ENCODE assay signal across 1 cellular context in the genomic region with DNA sequence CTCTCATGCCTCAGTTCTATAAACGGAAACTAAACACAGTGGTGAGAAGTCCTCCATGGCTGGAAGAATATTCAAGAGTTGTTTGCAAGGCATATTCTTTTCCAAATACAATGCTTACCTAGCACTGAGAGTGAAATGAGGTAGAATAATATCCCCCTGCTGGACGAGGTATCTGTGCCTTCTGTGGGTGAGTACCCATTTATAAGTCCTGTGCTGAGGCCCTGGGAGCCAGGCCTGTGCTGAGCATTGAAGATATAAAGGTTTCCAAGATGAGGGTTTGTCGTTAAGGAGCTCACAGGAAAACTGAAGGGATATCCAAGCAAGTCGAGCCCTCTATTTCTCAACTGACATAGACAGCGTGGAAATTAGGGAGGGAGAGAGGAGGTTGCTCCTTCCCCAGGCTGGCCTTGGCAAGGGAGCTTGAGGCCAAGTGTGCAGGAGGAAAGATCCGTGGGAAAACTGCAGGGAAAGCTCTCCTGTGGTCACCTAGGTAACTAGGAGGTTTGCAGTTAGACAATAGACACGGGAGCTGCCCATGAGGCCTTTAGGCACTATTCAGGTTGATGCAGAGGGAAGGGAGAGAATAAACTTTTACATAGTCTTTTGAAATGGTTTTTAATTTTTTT.
TF ChIP-seq lines count a peak whose summit lies in the region.

No MANE protein-coding gene starts in this region.

TF ChIP-seq in H1, 55 proteins besides CTCF, POLR2A, EP300 and RAD21:
- TF ChIP-seq RXRA (IDR thresholded peaks at IDR 0.05; ENCODE audit: insufficient read depth, low read depth, low read length) (no peak), NRF1 (IDR thresholded peaks at IDR 0.05; ENCODE audit: low read depth, low read length) (no peak), ZNF274 (IDR thresholded peaks at IDR 0.05; ENCODE audit: borderline replicate concordance, extremely low read depth, low read length) (no peak), JUND (IDR thresholded peaks at IDR 0.05; ENCODE audit: low read length) (no peak), EGR1 (IDR thresholded peaks at IDR 0.05; ENCODE audit: borderline replicate concordance, low read depth, low read length) (no peak), GABPA (IDR thresholded peaks at IDR 0.05; ENCODE audit: borderline replicate concordance, insufficient read depth, low read length) (no peak), MAX (IDR thresholded peaks at IDR 0.05) (no peak), GTF2F1 (IDR thresholded peaks at IDR 0.05; ENCODE audit: borderline replicate concordance, low read depth, low read length) (no peak), ASH2L (IDR thresholded peaks at IDR 0.05; ENCODE audit: low read length) (no peak)
- TF ChIP-seq, protein P1, sequence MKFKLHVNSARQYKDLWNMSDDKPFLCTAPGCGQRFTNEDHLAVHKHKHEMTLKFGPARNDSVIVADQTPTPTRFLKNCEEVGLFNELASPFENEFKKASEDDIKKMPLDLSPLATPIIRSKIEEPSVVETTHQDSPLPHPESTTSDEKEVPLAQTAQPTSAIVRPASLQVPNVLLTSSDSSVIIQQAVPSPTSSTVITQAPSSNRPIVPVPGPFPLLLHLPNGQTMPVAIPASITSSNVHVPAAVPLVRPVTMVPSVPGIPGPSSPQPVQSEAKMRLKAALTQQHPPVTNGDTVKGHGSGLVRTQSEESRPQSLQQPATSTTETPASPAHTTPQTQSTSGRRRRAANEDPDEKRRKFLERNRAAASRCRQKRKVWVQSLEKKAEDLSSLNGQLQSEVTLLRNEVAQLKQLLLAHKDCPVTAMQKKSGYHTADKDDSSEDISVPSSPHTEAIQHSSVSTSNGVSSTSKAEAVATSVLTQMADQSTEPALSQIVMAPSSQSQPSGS (IDR thresholded peaks at IDR 0.05; ENCODE audit: low read length), result no peak
- TF ChIP-seq, protein P2, sequence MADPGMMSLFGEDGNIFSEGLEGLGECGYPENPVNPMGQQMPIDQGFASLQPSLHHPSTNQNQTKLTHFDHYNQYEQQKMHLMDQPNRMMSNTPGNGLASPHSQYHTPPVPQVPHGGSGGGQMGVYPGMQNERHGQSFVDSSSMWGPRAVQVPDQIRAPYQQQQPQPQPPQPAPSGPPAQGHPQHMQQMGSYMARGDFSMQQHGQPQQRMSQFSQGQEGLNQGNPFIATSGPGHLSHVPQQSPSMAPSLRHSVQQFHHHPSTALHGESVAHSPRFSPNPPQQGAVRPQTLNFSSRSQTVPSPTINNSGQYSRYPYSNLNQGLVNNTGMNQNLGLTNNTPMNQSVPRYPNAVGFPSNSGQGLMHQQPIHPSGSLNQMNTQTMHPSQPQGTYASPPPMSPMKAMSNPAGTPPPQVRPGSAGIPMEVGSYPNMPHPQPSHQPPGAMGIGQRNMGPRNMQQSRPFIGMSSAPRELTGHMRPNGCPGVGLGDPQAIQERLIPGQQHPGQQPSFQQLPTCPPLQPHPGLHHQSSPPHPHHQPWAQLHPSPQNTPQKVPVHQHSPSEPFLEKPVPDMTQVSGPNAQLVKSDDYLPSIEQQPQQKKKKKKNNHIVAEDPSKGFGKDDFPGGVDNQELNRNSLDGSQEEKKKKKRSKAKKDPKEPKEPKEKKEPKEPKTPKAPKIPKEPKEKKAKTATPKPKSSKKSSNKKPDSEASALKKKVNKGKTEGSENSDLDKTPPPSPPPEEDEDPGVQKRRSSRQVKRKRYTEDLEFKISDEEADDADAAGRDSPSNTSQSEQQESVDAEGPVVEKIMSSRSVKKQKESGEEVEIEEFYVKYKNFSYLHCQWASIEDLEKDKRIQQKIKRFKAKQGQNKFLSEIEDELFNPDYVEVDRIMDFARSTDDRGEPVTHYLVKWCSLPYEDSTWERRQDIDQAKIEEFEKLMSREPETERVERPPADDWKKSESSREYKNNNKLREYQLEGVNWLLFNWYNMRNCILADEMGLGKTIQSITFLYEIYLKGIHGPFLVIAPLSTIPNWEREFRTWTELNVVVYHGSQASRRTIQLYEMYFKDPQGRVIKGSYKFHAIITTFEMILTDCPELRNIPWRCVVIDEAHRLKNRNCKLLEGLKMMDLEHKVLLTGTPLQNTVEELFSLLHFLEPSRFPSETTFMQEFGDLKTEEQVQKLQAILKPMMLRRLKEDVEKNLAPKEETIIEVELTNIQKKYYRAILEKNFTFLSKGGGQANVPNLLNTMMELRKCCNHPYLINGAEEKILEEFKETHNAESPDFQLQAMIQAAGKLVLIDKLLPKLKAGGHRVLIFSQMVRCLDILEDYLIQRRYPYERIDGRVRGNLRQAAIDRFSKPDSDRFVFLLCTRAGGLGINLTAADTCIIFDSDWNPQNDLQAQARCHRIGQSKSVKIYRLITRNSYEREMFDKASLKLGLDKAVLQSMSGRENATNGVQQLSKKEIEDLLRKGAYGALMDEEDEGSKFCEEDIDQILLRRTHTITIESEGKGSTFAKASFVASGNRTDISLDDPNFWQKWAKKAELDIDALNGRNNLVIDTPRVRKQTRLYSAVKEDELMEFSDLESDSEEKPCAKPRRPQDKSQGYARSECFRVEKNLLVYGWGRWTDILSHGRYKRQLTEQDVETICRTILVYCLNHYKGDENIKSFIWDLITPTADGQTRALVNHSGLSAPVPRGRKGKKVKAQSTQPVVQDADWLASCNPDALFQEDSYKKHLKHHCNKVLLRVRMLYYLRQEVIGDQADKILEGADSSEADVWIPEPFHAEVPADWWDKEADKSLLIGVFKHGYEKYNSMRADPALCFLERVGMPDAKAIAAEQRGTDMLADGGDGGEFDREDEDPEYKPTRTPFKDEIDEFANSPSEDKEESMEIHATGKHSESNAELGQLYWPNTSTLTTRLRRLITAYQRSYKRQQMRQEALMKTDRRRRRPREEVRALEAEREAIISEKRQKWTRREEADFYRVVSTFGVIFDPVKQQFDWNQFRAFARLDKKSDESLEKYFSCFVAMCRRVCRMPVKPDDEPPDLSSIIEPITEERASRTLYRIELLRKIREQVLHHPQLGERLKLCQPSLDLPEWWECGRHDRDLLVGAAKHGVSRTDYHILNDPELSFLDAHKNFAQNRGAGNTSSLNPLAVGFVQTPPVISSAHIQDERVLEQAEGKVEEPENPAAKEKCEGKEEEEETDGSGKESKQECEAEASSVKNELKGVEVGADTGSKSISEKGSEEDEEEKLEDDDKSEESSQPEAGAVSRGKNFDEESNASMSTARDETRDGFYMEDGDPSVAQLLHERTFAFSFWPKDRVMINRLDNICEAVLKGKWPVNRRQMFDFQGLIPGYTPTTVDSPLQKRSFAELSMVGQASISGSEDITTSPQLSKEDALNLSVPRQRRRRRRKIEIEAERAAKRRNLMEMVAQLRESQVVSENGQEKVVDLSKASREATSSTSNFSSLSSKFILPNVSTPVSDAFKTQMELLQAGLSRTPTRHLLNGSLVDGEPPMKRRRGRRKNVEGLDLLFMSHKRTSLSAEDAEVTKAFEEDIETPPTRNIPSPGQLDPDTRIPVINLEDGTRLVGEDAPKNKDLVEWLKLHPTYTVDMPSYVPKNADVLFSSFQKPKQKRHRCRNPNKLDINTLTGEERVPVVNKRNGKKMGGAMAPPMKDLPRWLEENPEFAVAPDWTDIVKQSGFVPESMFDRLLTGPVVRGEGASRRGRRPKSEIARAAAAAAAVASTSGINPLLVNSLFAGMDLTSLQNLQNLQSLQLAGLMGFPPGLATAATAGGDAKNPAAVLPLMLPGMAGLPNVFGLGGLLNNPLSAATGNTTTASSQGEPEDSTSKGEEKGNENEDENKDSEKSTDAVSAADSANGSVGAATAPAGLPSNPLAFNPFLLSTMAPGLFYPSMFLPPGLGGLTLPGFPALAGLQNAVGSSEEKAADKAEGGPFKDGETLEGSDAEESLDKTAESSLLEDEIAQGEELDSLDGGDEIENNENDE (IDR thresholded peaks at IDR 0.05; ENCODE audit: insufficient replicate concordance, low read length), result no peak
